ENCODE assay signal across 9 cellular contexts in the genomic region with DNA sequence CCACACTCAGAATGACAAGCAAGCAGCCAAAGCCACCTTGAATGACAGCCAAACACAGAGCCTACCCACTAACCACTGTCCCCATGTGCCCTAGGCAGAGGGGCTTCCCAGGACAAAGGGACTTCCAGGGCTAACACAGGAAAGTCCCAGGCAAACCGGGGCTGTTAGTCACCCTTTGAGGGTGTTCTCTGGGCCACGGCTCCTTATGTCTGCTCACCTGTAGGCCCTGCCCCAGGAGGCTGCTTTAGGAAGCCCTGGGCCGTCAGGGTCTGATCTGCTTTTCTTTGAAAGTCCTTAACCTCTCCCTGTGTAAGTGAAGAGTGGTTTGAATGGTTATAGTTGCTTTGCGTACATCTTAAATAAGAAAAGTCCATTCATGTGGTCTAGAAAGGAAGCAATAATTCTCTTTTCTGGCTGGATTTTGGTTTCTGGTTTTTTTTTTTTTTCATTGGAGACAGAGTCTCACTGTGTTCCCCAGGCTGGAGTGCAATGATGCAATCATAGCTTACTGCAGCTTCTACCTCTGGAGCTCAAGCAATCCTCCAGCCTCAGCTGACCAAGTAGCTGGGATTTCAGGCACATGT.
A peak's percentile ranks its signal among the peaks of the same experiment; 100 is the strongest.
DNase-seq lines count a peak whose midpoint lies in the region; ATAC-seq and TF ChIP-seq lines count a peak whose summit lies in the region.
"Had no signal": no experiment of that assay in that cellular context is flagged by ENCODE, and none has a peak within 500 bp of the region (broad histone marks: within the 10 kb centered on the region; RNA-seq: fewer than 3 reads in every experiment).

No MANE protein-coding gene starts in this region.

- no peaks in the 10 kb centered on the region for H3K9me3 ChIP-seq in esophagus squamous epithelium

- H3K36me3 Mint-ChIP-seq in progenitor cell of endocrine pancreas (ENCODE audit: insufficient read depth) = no peaks in the 10 kb centered on the region
- H3K36me3 Mint-ChIP-seq: activated naive CD4-positive, alpha-beta T cell treated with anti-CD3 and anti-CD28 coated beads, Interleukin-2, amount 50 U/mL, for 24 hours had no signal

- H3K27ac Mint-ChIP-seq in progenitor cell of endocrine pancreas = no peak overlapping the region
- H3K27ac Mint-ChIP-seq: activated naive CD4-positive, alpha-beta T cell treated with anti-CD3 and anti-CD28 coated beads, Interleukin-2, amount 50 U/mL, for 24 hours had no signal

- intact Hi-C loops in left colon (cut with DNase I, micrococcal nuclease) (no loop called here), esophagus squamous epithelium (cut with DNase I) (no loop called here)

- H3K4me3 Mint-ChIP-seq in progenitor cell of endocrine pancreas (ENCODE audit: low read depth) = no peak overlapping the region
- H3K4me3 Mint-ChIP-seq: activated naive CD4-positive, alpha-beta T cell treated with anti-CD3 and anti-CD28 coated beads, Interleukin-2, amount 50 U/mL, for 24 hours had no signal

- no peak for TF ChIP-seq POLR2A in esophagus squamous epithelium (IDR thresholded peaks at IDR 0.05)

- peaks cover 18% of the 10 kb centered on the region for H3K4me1 Mint-ChIP-seq in progenitor cell of endocrine pancreas (ENCODE audit: low read depth)
- H3K4me1 Mint-ChIP-seq: activated naive CD4-positive, alpha-beta T cell treated with anti-CD3 and anti-CD28 coated beads, Interleukin-2, amount 50 U/mL, for 24 hours had no signal

- WGBS in esophagus squamous epithelium, 2 donors = 38 to 42% methylated on average over 4 of the region's 4 CpGs

- H3K4me1 ChIP-seq in esophagus squamous epithelium = peaks cover 0 to 15% (median 0%) of the 10 kb centered on the region in 3 donors

- H3K27me3 Mint-ChIP-seq in progenitor cell of endocrine pancreas = no peaks in the 10 kb centered on the region

- H3K9me3 Mint-ChIP-seq in progenitor cell of endocrine pancreas (ENCODE audit: low read depth) = peaks cover 2% of the 10 kb centered on the region
- H3K9me3 Mint-ChIP-seq: activated naive CD4-positive, alpha-beta T cell treated with anti-CD3 and anti-CD28 coated beads, Interleukin-2, amount 50 U/mL, for 24 hours had no signal

- TF ChIP-seq CTCF in progenitor cell of endocrine pancreas (IDR thresholded peaks at IDR 0.05; ENCODE audit: unreplicated experiment) (no peak), esophagus squamous epithelium (IDR thresholded peaks at IDR 0.05) (no peak)

- H3K4me3 ChIP-seq in esophagus squamous epithelium = no peak overlapping the region

- DNase-seq in Daoy (ENCODE audit: low read depth) = peak; percentile 20
- DNase-seq in fibroblast of peridontal ligament (ENCODE audit: extremely low read depth) = peak; percentile 63
- DNase-seq in left colon = no peak
- no peak for DNase-seq in progenitor cell of endocrine pancreas (ENCODE audit: low spot score, unreplicated experiment)
- DNase-seq in OCI-M2 (lab: John Stamatoyannopoulos, UW; ENCODE audit: unreplicated experiment) = no peak
- DNase-seq in esophagus squamous epithelium (lab: John Stamatoyannopoulos, UW) = no peak

- no peak overlapping the region for H3K27ac ChIP-seq in esophagus squamous epithelium

- H3K36me3 ChIP-seq in esophagus squamous epithelium = no peaks in the 10 kb centered on the region

- no peaks in the 10 kb centered on the region for H3K27me3 ChIP-seq in esophagus squamous epithelium

- peak; percentile 65 for ATAC-seq in GM19452 (IDR thresholded peaks at IDR 0.05; ENCODE audit: unreplicated experiment)
- ATAC-seq in HG03342 (IDR thresholded peaks at IDR 0.05; ENCODE audit: unreplicated experiment) = peak; percentile 74
- ATAC-seq in left colon = no peak

Comparison
In these comparisons a context has a peak if more than half of its experiments do, and no peak if none do; other contexts are left out.
1. DNase-seq: peak in Daoy (single experiment) and fibroblast of peridontal ligament (single experiment); none in left colon (0 of 2), progenitor cell of endocrine pancreas (single experiment), OCI-M2 (single experiment) and esophagus squamous epithelium (single experiment).